In the genomic region with DNA sequence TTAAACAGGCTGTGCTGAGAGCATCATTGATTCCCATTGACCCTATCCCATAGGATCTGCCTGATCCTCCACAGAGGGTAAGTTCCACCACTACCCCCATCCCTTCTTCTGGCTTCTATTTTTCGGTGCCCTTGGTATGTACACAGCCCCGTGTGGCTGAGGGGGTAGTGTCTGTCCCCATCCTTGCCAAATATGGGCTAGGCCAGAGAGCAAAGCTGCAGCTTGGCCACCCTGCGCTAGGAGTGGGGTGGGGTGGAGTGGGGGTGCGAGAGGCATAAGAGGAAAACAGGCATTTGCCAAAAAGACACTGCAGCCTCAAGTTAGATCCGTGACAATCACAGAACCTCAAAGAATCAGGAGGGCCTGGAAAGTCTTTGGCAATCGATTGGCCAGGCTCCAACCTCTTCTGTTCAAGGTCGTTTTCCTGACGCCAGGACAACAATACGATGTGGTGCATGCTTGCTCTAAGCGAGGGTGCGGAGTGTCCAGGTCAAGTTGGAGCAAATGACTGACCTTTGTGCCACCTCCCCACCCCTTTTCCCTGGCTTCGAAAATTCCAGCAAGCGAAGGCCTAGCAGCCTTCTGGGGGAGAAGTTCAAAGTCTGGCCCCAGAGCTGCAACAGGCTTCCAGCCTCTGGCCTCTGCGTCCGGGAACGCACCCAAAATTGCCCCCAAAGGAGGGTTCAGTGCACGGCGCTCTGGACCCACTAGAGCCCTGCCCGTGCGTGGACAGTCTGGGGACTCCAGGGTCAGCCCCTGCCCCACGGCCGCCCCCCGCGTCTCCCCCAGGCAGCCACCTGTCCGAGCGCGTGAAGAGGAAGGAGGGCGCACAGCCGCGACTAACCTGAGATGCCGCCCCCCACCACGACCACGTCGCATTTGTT, we compare ENCODE assay signal across 10 cellular contexts. TPM values are rescaled to one million over a fixed set of nuclear protein-coding genes. Genes with fewer than 3 reads are reported as not detected.
DNase-seq lines count a peak whose midpoint lies in the region; FAIRE-seq and TF ChIP-seq lines count a peak whose summit lies in the region.
"Had no signal": no experiment of that assay in that cellular context is flagged by ENCODE, and none has a peak within 500 bp of the region (broad histone marks: within the 10 kb centered on the region; RNA-seq: fewer than 3 reads in every experiment).

No MANE protein-coding gene starts in this region.

- H2BK120ac ChIP-seq in H1 (replicated peaks; ENCODE audit: low read depth, low read length): no peak overlapping the region

- 78% methylated on average over 5 of the region's 34 CpGs; no CpG with 5 or more reads in 1 of the 2 experiments for WGBS in H1 (ENCODE audit: extremely low coverage in 1 of 2, insufficient coverage in 1 of 2, insufficient read length in 1 of 2, insufficient replicate concordance in 2 of 2, low coverage in 1 of 2, low lambda C conversion rate in 2 of 2, missing lambda C conversion rate in 1 of 2), 2 experiments
- 12% methylated on average over 34 of the region's 34 CpGs for WGBS in liver
- WGBS in smooth muscle cell (ENCODE audit: low lambda C conversion rate): 78% methylated on average over 22 of the region's 34 CpGs

- H3K18ac ChIP-seq in H1 (ENCODE audit: extremely low read depth, low read length): no peak overlapping the region

- H3K4ac ChIP-seq in H1 (replicated peaks; ENCODE audit: insufficient read length, low read depth, low read length): no peak overlapping the region

- no peak overlapping the region for H4K91ac ChIP-seq in H1 (replicated peaks; ENCODE audit: insufficient read length, low read length)

- no peak overlapping the region for H4K5ac ChIP-seq in H1 (ENCODE audit: insufficient read length, low read depth, low read length)

- no peak for TF ChIP-seq EP300 in H1 (IDR thresholded peaks at IDR 0.05; ENCODE audit: borderline replicate concordance in 1 of 2, low read depth in 2 of 2, low read length in 2 of 2)

- H2BK20ac ChIP-seq in H1 (ENCODE audit: low read length): no peak overlapping the region

- no peak overlapping the region for H3K9ac ChIP-seq in HUES48 (ENCODE audit: low read depth, low read length)
- no peak overlapping the region for H3K9ac ChIP-seq in H1 (replicated peaks in 1 of 4; ENCODE audit: extremely low read depth in 1 of 4, low read depth in 3 of 4, low read length in 3 of 4)
- peak overlapping the region in 1 of 2 donors; percentile 76 for H3K9ac ChIP-seq in liver (ENCODE audit: low read depth in 1 of 2, low read length in 2 of 2)
- H3K9ac ChIP-seq in smooth muscle cell (ENCODE audit: low read depth): no peak overlapping the region

- no peak overlapping the region for H4K8ac ChIP-seq in H1 (ENCODE audit: extremely low read depth, insufficient read depth, low read length)

- peaks cover 2% of the 10 kb centered on the region; the same call in 1 of the 2 replicates for H3K23me2 ChIP-seq in H1 (ENCODE audit: low read depth, low read length)

- CTCF ChIA-PET in H1 (lab: Charles Lee; ENCODE audit: partially characterized antibody): no interaction called here

- FAIRE-seq in H1 (lab: Jason Lieb, UNC): no peak
- FAIRE-seq: colon had no signal

- no peak overlapping the region for H2AFZ ChIP-seq in H1 (ENCODE audit: low read length)
- no peak overlapping the region for H2AFZ ChIP-seq in smooth muscle cell (ENCODE audit: low read depth)

- TF ChIP-seq RAD21 in H1 (IDR thresholded peaks at IDR 0.05 in 1 of 2, conservative IDR thresholded peaks at IDR 0.05 in 1 of 2; ENCODE audit: low read depth in 2 of 2, low read length in 2 of 2): no peak
- peak in 1 of 2 donors; percentile 30 for TF ChIP-seq RAD21 in liver (IDR thresholded peaks at IDR 0.05)

- H3K27ac ChIP-seq in HUES48 (ENCODE audit: low read depth, low read length): no peak overlapping the region
- H3K27ac ChIP-seq in H1 (ENCODE audit: low read depth, low read length): no peak overlapping the region
- peak overlapping the region; percentile 63 to 91 for H3K27ac ChIP-seq in liver (ENCODE audit: low read depth in 1 of 2, low read length in 2 of 2)
- H3K27ac ChIP-seq in smooth muscle cell (ENCODE audit: low read depth): no peak overlapping the region

- no peak overlapping the region for H2BK5ac ChIP-seq in H1 (ENCODE audit: low read depth, low read length)

- DNase-seq in H1 (ENCODE audit: low read depth in 1 of 2, low spot score in 2 of 2): no peak
- no peak for DNase-seq in smooth muscle cell (lab: John Stamatoyannopoulos, UW; ENCODE audit: unreplicated experiment)
- DNase-seq in cerebellar cortex (ENCODE audit: low spot score): no peak
- DNase-seq in inferior parietal cortex (ENCODE audit: extremely low spot score): no peak
- no peak for DNase-seq in H4 (ENCODE audit: low spot score)
- no peak for DNase-seq in DMS 273 (lab: John Stamatoyannopoulos, UW; ENCODE audit: unreplicated experiment)
- DNase-seq: immature natural killer cell had no signal

- H3K4me3 ChIP-seq in HUES48 (ENCODE audit: low read depth, low read length): peak overlapping the region; percentile 58
- H3K4me3 ChIP-seq in H1 (ENCODE audit: extremely low read depth in 1 of 4, insufficient read depth in 2 of 4, low read depth in 3 of 4, low read length in 4 of 4): peak overlapping the region; percentile 29 to 54 (median 34)
- H3K4me3 ChIP-seq in liver (ENCODE audit: low read depth in 1 of 3, low read length in 3 of 3): peak overlapping the region; percentile 1 to 74 (median 69)
- peak overlapping the region; percentile 34 for H3K4me3 ChIP-seq in smooth muscle cell

- H3K14ac ChIP-seq in H1 (ENCODE audit: insufficient read length): no peak overlapping the region

- H3K56ac ChIP-seq in H1 (replicated peaks; ENCODE audit: insufficient read length, low read depth, low read length): no peak overlapping the region

- TF ChIP-seq CTCF in H1 (IDR thresholded peaks at IDR 0.05; ENCODE audit: control extremely low read depth in 1 of 3, insufficient read depth in 1 of 3, low read depth in 1 of 3, low read length in 3 of 3): no peak
- no peak for TF ChIP-seq CTCF in liver (IDR thresholded peaks at IDR 0.05; ENCODE audit: low read depth, low read length, missing input control)
- TF ChIP-seq CTCF in smooth muscle cell (IDR thresholded peaks at IDR 0.05; ENCODE audit: borderline replicate concordance, insufficient read depth, poor library complexity, severe bottlenecking): no peak

- H3K79me1 ChIP-seq in H1 (ENCODE audit: low read depth, low read length): no peaks in the 10 kb centered on the region

- no peak overlapping the region for H2BK12ac ChIP-seq in H1 (ENCODE audit: low read depth, low read length)

- H2BK15ac ChIP-seq in H1 (ENCODE audit: low read length): no peak overlapping the region

- H2AK5ac ChIP-seq in H1 (ENCODE audit: low read depth, low read length): no peak overlapping the region

- H3F3A ChIP-seq in smooth muscle cell (ENCODE audit: low read depth): no peaks in the 10 kb centered on the region

- no peaks in the 10 kb centered on the region for H3K36me3 ChIP-seq in HUES48 (ENCODE audit: control insufficient read depth, insufficient read depth, low read length)
- H3K36me3 ChIP-seq in H1 (ENCODE audit: control insufficient read depth in 2 of 4, insufficient read depth in 4 of 4, low read length in 3 of 4): no peaks in the 10 kb centered on the region
- no peaks in the 10 kb centered on the region for H3K36me3 ChIP-seq in liver (ENCODE audit: control insufficient read depth in 4 of 4, insufficient read depth in 3 of 4, low read depth in 1 of 4, low read length in 3 of 4)
- H3K36me3 ChIP-seq in smooth muscle cell (ENCODE audit: low read depth): no peaks in the 10 kb centered on the region

- no peak overlapping the region for H3K23ac ChIP-seq in H1 (ENCODE audit: insufficient read length)

- no peaks in the 10 kb centered on the region for H4K20me1 ChIP-seq in H1 (replicated peaks in 1 of 2; ENCODE audit: control insufficient read depth in 1 of 2, insufficient read depth in 2 of 2, low read length in 2 of 2)
- H4K20me1 ChIP-seq in smooth muscle cell (ENCODE audit: low read depth): no peaks in the 10 kb centered on the region

- H3K27me3 ChIP-seq in HUES48 (ENCODE audit: control insufficient read depth, insufficient read depth, low read length) (peaks cover 49% of the 10 kb centered on the region), H1 (replicated peaks in 1 of 4; ENCODE audit: control insufficient read depth in 3 of 4, extremely low read depth in 1 of 4, insufficient read depth in 3 of 4, low read length in 3 of 4) (peaks cover 0 to 9% (median 4%) of the 10 kb centered on the region in 4 experiments; a peak in 3 of 7 replicates), liver (ENCODE audit: control insufficient read depth in 4 of 4, insufficient read depth in 4 of 4, low read length in 3 of 4) (no peaks in the 10 kb centered on the region), smooth muscle cell (ENCODE audit: low read depth) (peaks cover 4% of the 10 kb centered on the region)

- H3K9me3 ChIP-seq in HUES48 (ENCODE audit: control insufficient read depth, insufficient read depth, low read length): no peaks in the 10 kb centered on the region
- H3K9me3 ChIP-seq in H1 (ENCODE audit: insufficient read depth in 2 of 2, low read depth in 1 of 2, low read length in 1 of 2): no peaks in the 10 kb centered on the region
- H3K9me3 ChIP-seq in liver (ENCODE audit: control insufficient read depth in 4 of 4, low read length in 3 of 4): no peaks in the 10 kb centered on the region
- H3K9me3 ChIP-seq in smooth muscle cell (replicated peaks; ENCODE audit: low read depth): no peaks in the 10 kb centered on the region

- H3K4me2 ChIP-seq in H1 (ENCODE audit: insufficient read depth in 1 of 2, low read depth in 2 of 2, low read length in 2 of 2) (peak overlapping the region; percentile 56 to 59), smooth muscle cell (peak overlapping the region; percentile 72)

- H3K79me2 ChIP-seq in H1 (ENCODE audit: control insufficient read depth in 1 of 2, insufficient read depth in 2 of 2, low read length in 2 of 2) (no peaks in the 10 kb centered on the region), smooth muscle cell (ENCODE audit: low read depth) (no peaks in the 10 kb centered on the region)

- POLR2A ChIA-PET in H1 (lab: Charles Lee; ENCODE audit: partially characterized antibody): no interaction called here

- TF ChIP-seq POLR2A in H1 (IDR thresholded peaks at IDR 0.05; ENCODE audit: control extremely low read depth in 1 of 2, low read depth in 2 of 2, low read length in 2 of 2): no peak

- H3K4me1 ChIP-seq in HUES48 (ENCODE audit: control insufficient read depth, insufficient read depth, low read length) (0 out of 2 replicates have a peak, but pooled peaks cover 2% of the 10 kb centered on the region), H1 (replicated peaks in 1 of 4; ENCODE audit: control insufficient read depth in 3 of 4, insufficient read depth in 4 of 4, low read length in 3 of 4) (peaks cover 0 to 3% (median 0%) of the 10 kb centered on the region in 4 experiments; a peak in 3 of 7 replicates), liver (ENCODE audit: control insufficient read depth in 4 of 4, insufficient read depth in 4 of 4, low read length in 3 of 4) (peaks cover 4 to 12% (median 10%) of the 10 kb centered on the region in 4 donors), smooth muscle cell (ENCODE audit: low read depth) (no peaks in the 10 kb centered on the region)

RNA-seq across cellular contexts. Expression of gene MAOB, which starts 0.6 kb away (rescaled TPM):
- total RNA-seq in H1 (2021; fragmentation: NEBNext Ultra II Directional; extraction: Animal tissue kit (Norgen Biotek cat#: 25700)): 0.69 and 0.73 TPM in 2 replicates
- polyA plus RNA-seq in H1 (2011; rRNA removed) (0.96 and 1.1 TPM in 2 replicates), liver (10 to 100 TPM; 92.4 to 96.3 TPM), smooth muscle cell (0.07 and 0.93 TPM in 2 replicates)
- 1.2 TPM for polyA plus RNA-seq in H1 (2011; cell fraction: cytosol; rRNA removed)
- 0.31 TPM for polyA plus RNA-seq in H1 (2011; cell fraction: nucleus; rRNA removed)
- polyA plus RNA-seq in H1 (2012, experiment 1 of 2): 0.76 to 1.5 TPM (median 1.1 TPM) in 4 replicates
- polyA plus RNA-seq in H1 (2012, experiment 2 of 2): 0.68 TPM
- polyA plus RNA-seq in H1 (2013, experiment 1 of 2): 0.65 TPM
- polyA plus RNA-seq in H1 (2013, experiment 2 of 2): 0.46 TPM
- polyA minus RNA-seq in H1 (2011; rRNA and poly(A)+ RNA removed): 0.76 and 0.78 TPM in 2 replicates
- polyA minus RNA-seq in H1 (2011; cell fraction: cytosol; rRNA and poly(A)+ RNA removed): 0.73 TPM
- polyA minus RNA-seq in H1 (2011; cell fraction: nucleus; rRNA and poly(A)+ RNA removed): not detected
- total RNA-seq in liver (10 to 100 TPM; 34.0 to 52.9 TPM), smooth muscle cell (not detected in 2 replicates)
- total RNA-seq in H4 (2014; rRNA removed; shearing (Covaris generic)): not detected in 2 replicates

Comparison
In these comparisons a context has a peak if more than half of its experiments do, and no peak if none do; other contexts are left out.
1. H3K27ac ChIP-seq: peak in liver (2 of 2); none in HUES48 (single experiment), H1 (single experiment) and smooth muscle cell (single experiment).
2. RNA of gene MAOB, which starts 0.6 kb away (total RNA-seq): 34.0 to 52.9 TPM in liver; 0.69 to 0.73 TPM in H1, not detected in smooth muscle cell and not detected in H4; every median in the first group is over 10 times any median in the second.
3. Peak in every context shown above with its lines, with median percentiles within 50 percentile points of each other: H3K4me3 ChIP-seq.